ENCODE assay signal across 16 cellular contexts in genomic region chr3:139970526-139970925, GRCh38. TPM values are rescaled to one million over a fixed set of nuclear protein-coding genes. Genes with fewer than 3 reads are reported as not detected.
DNase-seq lines count a peak whose midpoint lies in the region; TF ChIP-seq lines count a peak whose summit lies in the region.
"Had no signal": no experiment of that assay in that cellular context is flagged by ENCODE, and none has a peak within 500 bp of the region (broad histone marks: within the 10 kb centered on the region; RNA-seq: fewer than 3 reads in every experiment).

No MANE protein-coding gene starts in this region.

- H3K9ac ChIP-seq in endodermal cell (ENCODE audit: extremely low read depth, low read length, poor library complexity, severe bottlenecking): no peak overlapping the region
- H3K9ac ChIP-seq: BLaER1 treated with 17β-estradiol and CSF1 and Interleukin-3, amounts not matched to agents 10 nM and 100 nM; GM23248 had no signal

- DNase-seq in T47D (ENCODE audit: low read depth in 1 of 2, low spot score in 1 of 2) (peak; percentile 12 to 32), MCF 10A (ENCODE audit: unreplicated experiment) (no peak), endodermal cell (peak; percentile 64), left kidney (ENCODE audit: low read depth, low spot score) (peak; percentile 78), vagina (ENCODE audit: extremely low spot score in 2 of 2) (peak; percentile 42 to 61), NCI-H1694 treated with DMSO at 0.1 percent for 48 hours (lab: John Stamatoyannopoulos, UW) (no peak), AML-193 (lab: John Stamatoyannopoulos, UW) (no peak)
- DNase-seq in stimulated activated CD4-positive, alpha-beta T cell treated with anti-CD3 and anti-CD28 coated beads, Interleukin-4, amount 100 ng/mL, for 1 hour: no peak
- DNase-seq: CD4-positive, CD25-positive, alpha-beta regulatory T cell; DMS53; GF-D8; GM23248; H9; HFFc6 had no signal

- H3K9me3 ChIP-seq in endodermal cell (ENCODE audit: control insufficient read depth, low read length): no peaks in the 10 kb centered on the region
- H3K9me3 ChIP-seq in vagina: no peaks in the 10 kb centered on the region
- H3K9me3 ChIP-seq: BLaER1 treated with 17β-estradiol and CSF1 and Interleukin-3, amounts not matched to agents 10 nM and 100 nM had no signal

- intact Hi-C loops in MCF 10A (cut with micrococcal nuclease): no loop called here
- intact Hi-C loops in vagina (cut with DNase I): no loop called here

- no peaks in the 10 kb centered on the region for H3K4me1 Mint-ChIP-seq in MCF 10A (ENCODE audit: insufficient read depth, unreplicated experiment)
- no peaks in the 10 kb centered on the region for H3K4me1 Mint-ChIP-seq in endodermal cell
- H3K4me1 Mint-ChIP-seq: CD4-positive, CD25-positive, alpha-beta regulatory T cell; H9 had no signal

- CTCF ChIA-PET in MCF 10A (lab: Yijun Ruan, JAX): interaction anchor here (0.7 kb wide), 1 partner anchor 530 kb away, joined by 3 read pairs; no protein-coding TSS in a partner anchor

- H3K27ac Mint-ChIP-seq in MCF 10A (ENCODE audit: low read depth, unreplicated experiment) (no peak overlapping the region), endodermal cell (no peak overlapping the region)
- H3K27ac Mint-ChIP-seq: CD4-positive, CD25-positive, alpha-beta regulatory T cell; H9; HFFc6 had no signal

- H3K9me3 Mint-ChIP-seq in MCF 10A (ENCODE audit: unreplicated experiment) (peaks cover 16% of the 10 kb centered on the region), endodermal cell (no peaks in the 10 kb centered on the region)
- H3K9me3 Mint-ChIP-seq: H9 had no signal

- H3K4me1 ChIP-seq in endodermal cell (ENCODE audit: control insufficient read depth, insufficient read depth, low read length) (no peaks in the 10 kb centered on the region), vagina (no peaks in the 10 kb centered on the region)

- H3K4me3 Mint-ChIP-seq in MCF 10A (ENCODE audit: unreplicated experiment) (no peak overlapping the region), endodermal cell (no peak overlapping the region)
- H3K4me3 Mint-ChIP-seq: CD4-positive, CD25-positive, alpha-beta regulatory T cell; H9; HFFc6 had no signal

- no peak overlapping the region for H3K4me3 ChIP-seq in endodermal cell (ENCODE audit: low read length)
- no peak overlapping the region for H3K4me3 ChIP-seq in vagina
- H3K4me3 ChIP-seq: BLaER1 treated with 17β-estradiol and CSF1 and Interleukin-3, amounts not matched to agents 10 nM and 100 nM; GM23248 had no signal

- 86 to 89% methylated on average over 5 of the region's 5 CpGs for WGBS in endodermal cell (ENCODE audit: insufficient coverage in 1 of 2, insufficient read length in 1 of 2), 2 experiments

- TF ChIP-seq POLR2A in vagina (IDR thresholded peaks at IDR 0.05): no peak

- H3K36me3 Mint-ChIP-seq in MCF 10A (ENCODE audit: insufficient read depth, unreplicated experiment) (no peaks in the 10 kb centered on the region), endodermal cell (ENCODE audit: low read depth) (no peaks in the 10 kb centered on the region)
- H3K36me3 Mint-ChIP-seq: CD4-positive, CD25-positive, alpha-beta regulatory T cell had no signal

- H3K27ac ChIP-seq in endodermal cell (ENCODE audit: low read depth, low read length): no peak overlapping the region
- H3K27ac ChIP-seq in vagina: no peak overlapping the region
- H3K27ac ChIP-seq: 22Rv1; BLaER1 treated with 17β-estradiol and CSF1 and Interleukin-3, amounts not matched to agents 10 nM and 100 nM; GM23248 had no signal

- no peaks in the 10 kb centered on the region for H3K36me3 ChIP-seq in endodermal cell (ENCODE audit: control insufficient read depth, insufficient read depth, low read length)
- H3K36me3 ChIP-seq in vagina: no peaks in the 10 kb centered on the region
- H3K36me3 ChIP-seq: BLaER1 treated with 17β-estradiol and CSF1 and Interleukin-3, amounts not matched to agents 10 nM and 100 nM had no signal

- in situ Hi-C loops in T47D (cut with HindIII; ENCODE audit: low pct_unique_long_range_greater_than_20kb, low sequenced_read_pairs): no loop called here

- BruUV-seq in MCF 10A (replicated peaks; lab: Mats Ljungman, UMichigan): no TSS peak

- peaks cover 24% of the 10 kb centered on the region for H3K27me3 ChIP-seq in endodermal cell (ENCODE audit: control insufficient read depth, insufficient read depth, low read length, poor library complexity, severe bottlenecking)
- no peaks in the 10 kb centered on the region for H3K27me3 ChIP-seq in vagina
- H3K27me3 ChIP-seq: BLaER1 treated with 17β-estradiol and CSF1 and Interleukin-3, amounts not matched to agents 10 nM and 100 nM had no signal

- TF ChIP-seq CTCF in MCF 10A (IDR thresholded peaks at IDR 0.05; ENCODE audit: unreplicated experiment) (no peak), endodermal cell (conservative IDR thresholded peaks at IDR 0.05) (no peak), vagina (IDR thresholded peaks at IDR 0.05) (no peak)

- POLR2A ChIA-PET in MCF 10A (lab: Yijun Ruan, JAX): no interaction called here

- no peaks in the 10 kb centered on the region for H3K27me3 Mint-ChIP-seq in MCF 10A (ENCODE audit: insufficient read depth, unreplicated experiment)
- H3K27me3 Mint-ChIP-seq in endodermal cell (ENCODE audit: insufficient read depth): peaks cover 18% of the 10 kb centered on the region

RNA-seq across cellular contexts. Expression of gene CLSTN2, which starts 35.5 kb away (rescaled TPM):
- total RNA-seq in MCF 10A (2022) (not detected in 2 replicates), endodermal cell (under 1 TPM; 0.13 to 0.42 TPM), vagina (16.0 TPM)
- polyA plus RNA-seq in endodermal cell (2013, experiment 1 of 2): 6.2 TPM
- 5.8 TPM for polyA plus RNA-seq in endodermal cell (2013, experiment 2 of 2)
- total RNA-seq: CD4-positive, CD25-positive, alpha-beta regulatory T cell; GM23248 had no signal
- polyA plus RNA-seq: CD4-positive, CD25-positive, alpha-beta regulatory T cell; GM23248 had no signal

Comparison
In these comparisons a context has a peak if more than half of its experiments do, and no peak if none do; other contexts are left out.
1. DNase-seq: peak in T47D (2 of 2), endodermal cell (single experiment), left kidney (single experiment) and vagina (2 of 2); none in MCF 10A (single experiment), NCI-H1694 treated with DMSO at 0.1 percent for 48 hours (single experiment), stimulated activated CD4-positive, alpha-beta T cell treated with anti-CD3 and anti-CD28 coated beads, Interleukin-4, amount 100 ng/mL, for 1 hour (single experiment) and AML-193 (0 of 2).
2. RNA of gene CLSTN2, which starts 35.5 kb away (total RNA-seq): 16.0 TPM in vagina (single experiment); 0.13 to 0.42 TPM in endodermal cell and not detected in MCF 10A; every median in the first group is over 10 times any median in the second.